ENCODE assay signal across 1 cellular context in genomic region chr11:119480375-119481020, GRCh38.
TF ChIP-seq lines count a peak whose summit lies in the region.

No MANE protein-coding gene starts in this region.

TF ChIP-seq in SK-N-SH treated with all-trans-retinoic acid at 6 μM for 48 hours, 23 proteins besides CTCF, POLR2A, EP300 and RAD21 (continued from another document):
- TF ChIP-seq, protein P1, sequence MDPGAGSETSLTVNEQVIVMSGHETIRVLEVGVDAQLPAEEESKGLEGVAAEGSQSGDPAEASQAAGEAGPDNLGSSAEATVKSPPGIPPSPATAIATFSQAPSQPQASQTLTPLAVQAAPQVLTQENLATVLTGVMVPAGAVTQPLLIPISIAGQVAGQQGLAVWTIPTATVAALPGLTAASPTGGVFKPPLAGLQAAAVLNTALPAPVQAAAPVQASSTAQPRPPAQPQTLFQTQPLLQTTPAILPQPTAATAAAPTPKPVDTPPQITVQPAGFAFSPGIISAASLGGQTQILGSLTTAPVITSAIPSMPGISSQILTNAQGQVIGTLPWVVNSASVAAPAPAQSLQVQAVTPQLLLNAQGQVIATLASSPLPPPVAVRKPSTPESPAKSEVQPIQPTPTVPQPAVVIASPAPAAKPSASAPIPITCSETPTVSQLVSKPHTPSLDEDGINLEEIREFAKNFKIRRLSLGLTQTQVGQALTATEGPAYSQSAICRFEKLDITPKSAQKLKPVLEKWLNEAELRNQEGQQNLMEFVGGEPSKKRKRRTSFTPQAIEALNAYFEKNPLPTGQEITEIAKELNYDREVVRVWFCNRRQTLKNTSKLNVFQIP (CRISPR knock-in tag; IDR thresholded peaks at IDR 0.05; ENCODE audit: borderline replicate concordance, low read depth): no peak
- TF ChIP-seq PPARA (CRISPR knock-in tag; IDR thresholded peaks at IDR 0.05; ENCODE audit: borderline replicate concordance): no peak
